Comparison of ENCODE assay signal across 21 cellular contexts in genomic region chr3:177733233-177733632, GRCh38.
"Had no signal": no experiment of that assay in that cellular context is flagged by ENCODE, and none has a peak within 500 bp of the region (broad histone marks: within the 10 kb centered on the region; RNA-seq: fewer than 3 reads in every experiment).

No MANE protein-coding gene starts in this region.

- H3K27ac ChIP-seq: dorsolateral prefrontal cortex, hepatocyte, psoas muscle, right lobe of liver, tibial artery, upper lobe of left lung, uterus had no signal

- H3K4me1 ChIP-seq: right lobe of liver had no signal

- H3K27me3 ChIP-seq: dorsolateral prefrontal cortex, hepatocyte, right lobe of liver, spleen, tibial artery, upper lobe of left lung, uterus had no signal

- H3K4me3 ChIP-seq: dorsolateral prefrontal cortex, hepatocyte, lung, psoas muscle, right lobe of liver, spleen, tibial artery, upper lobe of left lung, uterus had no signal

- H3K4me2 ChIP-seq: hepatocyte had no signal

- H3K79me2 ChIP-seq: hepatocyte had no signal

- H2AFZ ChIP-seq: hepatocyte had no signal

- DNase-seq: cortex of kidney; effector CD8-positive, alpha-beta T cell; foreskin melanocyte; head of caudate nucleus; left colon; left ventricle myocardium superior; mesenchymal stem cell; naive B cell; psoas muscle; retina; right lobe of liver; spleen; stimulated activated CD4-positive, alpha-beta T cell treated with anti-CD3 and anti-CD28 coated beads, Interleukin-15, amount 100 ng/mL, for 24 hours; stimulated activated CD4-positive, alpha-beta T cell treated with anti-CD3 and anti-CD28 coated beads, Interleukin-1b, Interleukin-23, amount 100 ng/mL, for 48 hours; stimulated activated CD4-positive, alpha-beta T cell treated with anti-CD3 and anti-CD28 coated beads, Interleukin-4, amount 100 ng/mL, for 24 hours; tibial artery; upper lobe of left lung; uterus had no signal

- H3K36me3 ChIP-seq: right lobe of liver, spleen, tibial artery, upper lobe of left lung, uterus had no signal

- H3K9me3 ChIP-seq: psoas muscle, right lobe of liver, spleen, tibial artery, upper lobe of left lung, uterus had no signal
